Comparison of ENCODE assay signal across 10 cellular contexts in genomic region chr3:108862865-108863798, GRCh38. TPM values are rescaled to one million over a fixed set of nuclear protein-coding genes. Genes with fewer than 3 reads are reported as not detected.
DNase-seq lines count a peak whose midpoint lies in the region; ATAC-seq and TF ChIP-seq lines count a peak whose summit lies in the region.
"Had no signal": no experiment of that assay in that cellular context is flagged by ENCODE, and none has a peak within 500 bp of the region (broad histone marks: within the 10 kb centered on the region; RNA-seq: fewer than 3 reads in every experiment).

No MANE protein-coding gene starts in this region.

- POLR2A ChIA-PET in activated CD4-positive, alpha-beta T cell treated with anti-CD3 and anti-CD28 coated beads for 36 hours (lab: Charles Lee) = interaction anchor here (0.5 to 1.0 kb wide), 6 partner anchors 21 to 561 kb away, joined by 3 to 4 read pairs (median 3); no protein-coding TSS in a partner anchor

- peak; percentile 87 for ATAC-seq in activated CD4-positive, alpha-beta T cell treated with anti-CD3 and anti-CD28 coated beads for 36 hours
- ATAC-seq in GM18517 (IDR thresholded peaks at IDR 0.05; ENCODE audit: unreplicated experiment) (no peak), GM18498 (IDR thresholded peaks at IDR 0.05; ENCODE audit: unreplicated experiment) (no peak)

- TF ChIP-seq CTCF in astrocyte of the cerebellum (IDR thresholded peaks at IDR 0.05; ENCODE audit: low read depth, low read length, missing control alignments) = no peak

- peaks cover 2% of the 10 kb centered on the region for H3K9me3 Mint-ChIP-seq in activated CD4-positive, alpha-beta T cell treated with anti-CD3 and anti-CD28 coated beads for 36 hours (ENCODE audit: low read depth)

- intact Hi-C loops in activated CD4-positive, alpha-beta T cell treated with anti-CD3 and anti-CD28 coated beads for 36 hours (cut with DNase I, micrococcal nuclease) = loop anchor here (1.0 to 2.0 kb wide), 3 partner anchors 25 to 40 kb away; partner anchors contain the start of gene TRAT1 (in 1 of the 2)

- H3K27ac Mint-ChIP-seq in activated CD4-positive, alpha-beta T cell treated with anti-CD3 and anti-CD28 coated beads for 36 hours = peak overlapping the region; percentile 99
- H3K27ac Mint-ChIP-seq: IgD-negative memory B cell had no signal

- CTCF ChIA-PET in activated CD4-positive, alpha-beta T cell treated with anti-CD3 and anti-CD28 coated beads for 36 hours (lab: Charles Lee) = interaction anchor here (0.6 to 1.3 kb wide), 2 partner anchors 17 to 520 kb away, joined by 3 to 4 read pairs; no protein-coding TSS in a partner anchor

- peaks cover 45% of the 10 kb centered on the region for H3K4me1 Mint-ChIP-seq in activated CD4-positive, alpha-beta T cell treated with anti-CD3 and anti-CD28 coated beads for 36 hours

- no peak overlapping the region for H3K4me3 ChIP-seq in astrocyte of the cerebellum (ENCODE audit: low read depth, low read length)

- in situ Hi-C loops in astrocyte of the cerebellum (cut with HindIII; ENCODE audit: low sequenced_read_pairs) = no loop called here

- H3K36me3 Mint-ChIP-seq in activated CD4-positive, alpha-beta T cell treated with anti-CD3 and anti-CD28 coated beads for 36 hours (ENCODE audit: low read depth) = peaks cover 38% of the 10 kb centered on the region

- DNase-seq in activated CD4-positive, alpha-beta T cell treated with anti-CD3 and anti-CD28 coated beads for 36 hours = peak; percentile 53
- DNase-seq in activated CD4-positive, alpha-beta T cell treated with anti-CD3 and anti-CD28 coated beads, Interleukin-2, amount 50 U/mL, for 4 hours = no peak
- DNase-seq in LHCN-M2 (ENCODE audit: low read depth) (peak; percentile 26), astrocyte of the cerebellum (ENCODE audit: low read depth) (peak; percentile 54), DMS79 (lab: John Stamatoyannopoulos, UW) (no peak)
- peak; percentile 44 for DNase-seq in stimulated activated CD8-positive, alpha-beta memory T cell treated with anti-CD3 and anti-CD28 coated beads, Interleukin-4, amount 100 ng/mL, for 48 hours

- peak overlapping the region; percentile 51 for H3K4me3 Mint-ChIP-seq in activated CD4-positive, alpha-beta T cell treated with anti-CD3 and anti-CD28 coated beads for 36 hours
- H3K4me3 Mint-ChIP-seq: IgD-negative memory B cell had no signal

- no peaks in the 10 kb centered on the region for H3K27me3 Mint-ChIP-seq in activated CD4-positive, alpha-beta T cell treated with anti-CD3 and anti-CD28 coated beads for 36 hours

RNA-seq across cellular contexts. Expression of gene TRAT1, which starts 40.5 kb away (rescaled TPM):
- 10 to 100 TPM; 17.2 to 22.5 TPM for total RNA-seq in activated CD4-positive, alpha-beta T cell treated with anti-CD3 and anti-CD28 coated beads for 36 hours
- not detected in 2 replicates for total RNA-seq in LHCN-M2 (2014; rRNA removed)
- polyA plus RNA-seq in LHCN-M2 (2012) = not detected
- polyA plus RNA-seq: neural cell had no signal

Comparison
In these comparisons a context has a peak if more than half of its experiments do, and no peak if none do; other contexts are left out.
1. DNase-seq: peak in activated CD4-positive, alpha-beta T cell treated with anti-CD3 and anti-CD28 coated beads for 36 hours (single experiment), LHCN-M2 (single experiment), astrocyte of the cerebellum (single experiment) and stimulated activated CD8-positive, alpha-beta memory T cell treated with anti-CD3 and anti-CD28 coated beads, Interleukin-4, amount 100 ng/mL, for 48 hours (single experiment); none in activated CD4-positive, alpha-beta T cell treated with anti-CD3 and anti-CD28 coated beads, Interleukin-2, amount 50 U/mL, for 4 hours (0 of 2) and DMS79 (single experiment).
2. RNA of gene TRAT1, which starts 40.5 kb away (total RNA-seq): 17.2 to 22.5 TPM in activated CD4-positive, alpha-beta T cell treated with anti-CD3 and anti-CD28 coated beads for 36 hours; not detected in LHCN-M2; every median in the first group is over 10 times any median in the second.